1 cellular context compared by ENCODE assay signal in genomic region chr17:61461586-61461966, GRCh38.
A peak's percentile ranks its signal among the peaks of the same experiment; 100 is the strongest.
TF ChIP-seq lines count a peak whose summit lies in the region.

No MANE protein-coding gene starts in this region.

TF ChIP-seq in HepG2, 621 proteins besides CTCF, POLR2A, EP300 and RAD21 (continued from another document):
- TF ChIP-seq CREBL2 (CRISPR knock-in tag; IDR thresholded peaks at IDR 0.05; ENCODE audit: borderline replicate concordance) (no peak), CBX1 (IDR thresholded peaks at IDR 0.05; ENCODE audit: low read depth) (no peak), ZNF747 (CRISPR knock-in tag; IDR thresholded peaks at IDR 0.05; ENCODE audit: borderline replicate concordance) (no peak), TCF7 (IDR thresholded peaks at IDR 0.05; ENCODE audit: low read depth) (peak; percentile 58; the same call in 1 of the 2 replicates), ZNF143 (CRISPR knock-in tag; IDR thresholded peaks at IDR 0.05) (peak; percentile 53; the same call in 1 of the 2 replicates), SALL1 (CRISPR knock-in tag; IDR thresholded peaks at IDR 0.05) (0 out of 2 replicates have a peak, but pooled peaks have one; percentile 3), ONECUT2 (CRISPR knock-in tag; IDR thresholded peaks at IDR 0.05) (peak; percentile 36; the same call in 1 of the 2 replicates), UBTF (CRISPR knock-in tag; IDR thresholded peaks at IDR 0.05) (peak; percentile 7; the same call in 1 of the 2 replicates), ZNF761 (CRISPR knock-in tag; conservative IDR thresholded peaks at IDR 0.05) (0 out of 2 replicates have a peak, but pooled peaks have one; percentile 1), CEBPG (CRISPR knock-in tag; IDR thresholded peaks at IDR 0.05) (0 out of 2 replicates have a peak, but pooled peaks have one; percentile 15), YEATS4 (CRISPR knock-in tag; IDR thresholded peaks at IDR 0.05; ENCODE audit: borderline replicate concordance) (0 out of 2 replicates have a peak, but pooled peaks have one; percentile 16), NAIF1 (CRISPR knock-in tag; IDR thresholded peaks at IDR 0.05; ENCODE audit: borderline replicate concordance) (0 out of 2 replicates have a peak, but pooled peaks have one; percentile 33), FOXA1 (IDR thresholded peaks at IDR 0.05) (no peak), FOXA1 (CRISPR knock-in tag; IDR thresholded peaks at IDR 0.05) (peak; percentile 25; the same call in 1 of the 2 replicates), ZNF350 (CRISPR knock-in tag; IDR thresholded peaks at IDR 0.05; ENCODE audit: borderline replicate concordance, low read depth) (0 out of 2 replicates have a peak, but pooled peaks have one; percentile 19), SNAPC5 (CRISPR knock-in tag; IDR thresholded peaks at IDR 0.05; ENCODE audit: borderline replicate concordance) (no peak), KDM5B (CRISPR knock-in tag; IDR thresholded peaks at IDR 0.05; ENCODE audit: borderline replicate concordance) (0 out of 2 replicates have a peak, but pooled peaks have one; percentile 3), RFXAP (CRISPR knock-in tag; IDR thresholded peaks at IDR 0.05; ENCODE audit: borderline replicate concordance) (0 out of 2 replicates have a peak, but pooled peaks have one; percentile 7), MTF1 (CRISPR knock-in tag; IDR thresholded peaks at IDR 0.05) (no peak), MEIS1 (CRISPR knock-in tag; IDR thresholded peaks at IDR 0.05; ENCODE audit: borderline replicate concordance) (no peak), HDAC1 (CRISPR knock-in tag; IDR thresholded peaks at IDR 0.05) (0 out of 2 replicates have a peak, but pooled peaks have one; percentile 3), HNF4A (CRISPR knock-in tag; IDR thresholded peaks at IDR 0.05) (peak; percentile 66), ZNF354B (CRISPR knock-in tag; IDR thresholded peaks at IDR 0.05) (no peak), IRF9 (CRISPR knock-in tag; IDR thresholded peaks at IDR 0.05; ENCODE audit: borderline replicate concordance) (no peak), WIZ (CRISPR knock-in tag; IDR thresholded peaks at IDR 0.05) (no peak), HDAC2 (CRISPR knock-in tag; IDR thresholded peaks at IDR 0.05) (peak; percentile 44; the same call in 1 of the 2 replicates), NR2F6 (IDR thresholded peaks at IDR 0.05) (peak; percentile 51), NR2F6 (CRISPR knock-in tag; IDR thresholded peaks at IDR 0.05) (0 out of 2 replicates have a peak, but pooled peaks have one; percentile 11), HNF4G (IDR thresholded peaks at IDR 0.05; ENCODE audit: borderline replicate concordance, low read depth, low read length) (peak; percentile 47; the same call in 1 of the 2 replicates), HNF4G (CRISPR knock-in tag; IDR thresholded peaks at IDR 0.05; ENCODE audit: borderline replicate concordance, low read depth) (no peak)
- TF ChIP-seq, protein P1, sequence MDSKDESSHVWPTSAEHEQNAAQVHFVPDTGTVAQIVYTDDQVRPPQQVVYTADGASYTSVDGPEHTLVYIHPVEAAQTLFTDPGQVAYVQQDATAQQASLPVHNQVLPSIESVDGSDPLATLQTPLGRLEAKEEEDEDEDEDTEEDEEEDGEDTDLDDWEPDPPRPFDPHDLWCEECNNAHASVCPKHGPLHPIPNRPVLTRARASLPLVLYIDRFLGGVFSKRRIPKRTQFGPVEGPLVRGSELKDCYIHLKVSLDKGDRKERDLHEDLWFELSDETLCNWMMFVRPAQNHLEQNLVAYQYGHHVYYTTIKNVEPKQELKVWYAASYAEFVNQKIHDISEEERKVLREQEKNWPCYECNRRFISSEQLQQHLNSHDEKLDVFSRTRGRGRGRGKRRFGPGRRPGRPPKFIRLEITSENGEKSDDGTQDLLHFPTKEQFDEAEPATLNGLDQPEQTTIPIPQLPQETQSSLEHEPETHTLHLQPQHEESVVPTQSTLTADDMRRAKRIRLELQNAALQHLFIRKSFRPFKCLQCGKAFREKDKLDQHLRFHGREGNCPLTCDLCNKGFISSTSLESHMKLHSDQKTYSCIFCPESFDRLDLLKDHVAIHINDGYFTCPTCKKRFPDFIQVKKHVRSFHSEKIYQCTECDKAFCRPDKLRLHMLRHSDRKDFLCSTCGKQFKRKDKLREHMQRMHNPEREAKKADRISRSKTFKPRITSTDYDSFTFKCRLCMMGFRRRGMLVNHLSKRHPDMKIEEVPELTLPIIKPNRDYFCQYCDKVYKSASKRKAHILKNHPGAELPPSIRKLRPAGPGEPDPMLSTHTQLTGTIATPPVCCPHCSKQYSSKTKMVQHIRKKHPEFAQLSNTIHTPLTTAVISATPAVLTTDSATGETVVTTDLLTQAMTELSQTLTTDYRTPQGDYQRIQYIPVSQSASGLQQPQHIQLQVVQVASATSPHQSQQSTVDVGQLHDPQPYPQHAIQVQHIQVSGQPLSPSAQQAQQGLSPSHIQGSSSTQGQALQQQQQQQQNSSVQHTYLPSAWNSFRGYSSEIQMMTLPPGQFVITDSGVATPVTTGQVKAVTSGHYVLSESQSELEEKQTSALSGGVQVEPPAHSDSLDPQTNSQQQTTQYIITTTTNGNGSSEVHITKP (CRISPR knock-in tag; IDR thresholded peaks at IDR 0.05; ENCODE audit: low read depth) = peak; percentile 83; the same call in 1 of the 2 replicates
- TF ChIP-seq, protein P2, sequence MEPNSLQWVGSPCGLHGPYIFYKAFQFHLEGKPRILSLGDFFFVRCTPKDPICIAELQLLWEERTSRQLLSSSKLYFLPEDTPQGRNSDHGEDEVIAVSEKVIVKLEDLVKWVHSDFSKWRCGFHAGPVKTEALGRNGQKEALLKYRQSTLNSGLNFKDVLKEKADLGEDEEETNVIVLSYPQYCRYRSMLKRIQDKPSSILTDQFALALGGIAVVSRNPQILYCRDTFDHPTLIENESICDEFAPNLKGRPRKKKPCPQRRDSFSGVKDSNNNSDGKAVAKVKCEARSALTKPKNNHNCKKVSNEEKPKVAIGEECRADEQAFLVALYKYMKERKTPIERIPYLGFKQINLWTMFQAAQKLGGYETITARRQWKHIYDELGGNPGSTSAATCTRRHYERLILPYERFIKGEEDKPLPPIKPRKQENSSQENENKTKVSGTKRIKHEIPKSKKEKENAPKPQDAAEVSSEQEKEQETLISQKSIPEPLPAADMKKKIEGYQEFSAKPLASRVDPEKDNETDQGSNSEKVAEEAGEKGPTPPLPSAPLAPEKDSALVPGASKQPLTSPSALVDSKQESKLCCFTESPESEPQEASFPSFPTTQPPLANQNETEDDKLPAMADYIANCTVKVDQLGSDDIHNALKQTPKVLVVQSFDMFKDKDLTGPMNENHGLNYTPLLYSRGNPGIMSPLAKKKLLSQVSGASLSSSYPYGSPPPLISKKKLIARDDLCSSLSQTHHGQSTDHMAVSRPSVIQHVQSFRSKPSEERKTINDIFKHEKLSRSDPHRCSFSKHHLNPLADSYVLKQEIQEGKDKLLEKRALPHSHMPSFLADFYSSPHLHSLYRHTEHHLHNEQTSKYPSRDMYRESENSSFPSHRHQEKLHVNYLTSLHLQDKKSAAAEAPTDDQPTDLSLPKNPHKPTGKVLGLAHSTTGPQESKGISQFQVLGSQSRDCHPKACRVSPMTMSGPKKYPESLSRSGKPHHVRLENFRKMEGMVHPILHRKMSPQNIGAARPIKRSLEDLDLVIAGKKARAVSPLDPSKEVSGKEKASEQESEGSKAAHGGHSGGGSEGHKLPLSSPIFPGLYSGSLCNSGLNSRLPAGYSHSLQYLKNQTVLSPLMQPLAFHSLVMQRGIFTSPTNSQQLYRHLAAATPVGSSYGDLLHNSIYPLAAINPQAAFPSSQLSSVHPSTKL (CRISPR knock-in tag; IDR thresholded peaks at IDR 0.05) = peak; percentile 6; the same call in 1 of the 2 replicates
- TF ChIP-seq, protein P3, sequence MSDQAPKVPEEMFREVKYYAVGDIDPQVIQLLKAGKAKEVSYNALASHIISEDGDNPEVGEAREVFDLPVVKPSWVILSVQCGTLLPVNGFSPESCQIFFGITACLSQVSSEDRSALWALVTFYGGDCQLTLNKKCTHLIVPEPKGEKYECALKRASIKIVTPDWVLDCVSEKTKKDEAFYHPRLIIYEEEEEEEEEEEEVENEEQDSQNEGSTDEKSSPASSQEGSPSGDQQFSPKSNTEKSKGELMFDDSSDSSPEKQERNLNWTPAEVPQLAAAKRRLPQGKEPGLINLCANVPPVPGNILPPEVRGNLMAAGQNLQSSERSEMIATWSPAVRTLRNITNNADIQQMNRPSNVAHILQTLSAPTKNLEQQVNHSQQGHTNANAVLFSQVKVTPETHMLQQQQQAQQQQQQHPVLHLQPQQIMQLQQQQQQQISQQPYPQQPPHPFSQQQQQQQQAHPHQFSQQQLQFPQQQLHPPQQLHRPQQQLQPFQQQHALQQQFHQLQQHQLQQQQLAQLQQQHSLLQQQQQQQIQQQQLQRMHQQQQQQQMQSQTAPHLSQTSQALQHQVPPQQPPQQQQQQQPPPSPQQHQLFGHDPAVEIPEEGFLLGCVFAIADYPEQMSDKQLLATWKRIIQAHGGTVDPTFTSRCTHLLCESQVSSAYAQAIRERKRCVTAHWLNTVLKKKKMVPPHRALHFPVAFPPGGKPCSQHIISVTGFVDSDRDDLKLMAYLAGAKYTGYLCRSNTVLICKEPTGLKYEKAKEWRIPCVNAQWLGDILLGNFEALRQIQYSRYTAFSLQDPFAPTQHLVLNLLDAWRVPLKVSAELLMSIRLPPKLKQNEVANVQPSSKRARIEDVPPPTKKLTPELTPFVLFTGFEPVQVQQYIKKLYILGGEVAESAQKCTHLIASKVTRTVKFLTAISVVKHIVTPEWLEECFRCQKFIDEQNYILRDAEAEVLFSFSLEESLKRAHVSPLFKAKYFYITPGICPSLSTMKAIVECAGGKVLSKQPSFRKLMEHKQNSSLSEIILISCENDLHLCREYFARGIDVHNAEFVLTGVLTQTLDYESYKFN (CRISPR knock-in tag; conservative IDR thresholded peaks at IDR 0.05) = peak; percentile 8; the same call in 1 of the 2 replicates
- TF ChIP-seq, protein P4, sequence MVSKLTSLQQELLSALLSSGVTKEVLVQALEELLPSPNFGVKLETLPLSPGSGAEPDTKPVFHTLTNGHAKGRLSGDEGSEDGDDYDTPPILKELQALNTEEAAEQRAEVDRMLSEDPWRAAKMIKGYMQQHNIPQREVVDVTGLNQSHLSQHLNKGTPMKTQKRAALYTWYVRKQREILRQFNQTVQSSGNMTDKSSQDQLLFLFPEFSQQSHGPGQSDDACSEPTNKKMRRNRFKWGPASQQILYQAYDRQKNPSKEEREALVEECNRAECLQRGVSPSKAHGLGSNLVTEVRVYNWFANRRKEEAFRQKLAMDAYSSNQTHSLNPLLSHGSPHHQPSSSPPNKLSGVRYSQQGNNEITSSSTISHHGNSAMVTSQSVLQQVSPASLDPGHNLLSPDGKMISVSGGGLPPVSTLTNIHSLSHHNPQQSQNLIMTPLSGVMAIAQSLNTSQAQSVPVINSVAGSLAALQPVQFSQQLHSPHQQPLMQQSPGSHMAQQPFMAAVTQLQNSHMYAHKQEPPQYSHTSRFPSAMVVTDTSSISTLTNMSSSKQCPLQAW (CRISPR knock-in tag; IDR thresholded peaks at IDR 0.05) = 0 out of 2 replicates have a peak, but pooled peaks have one; percentile 37
